Comparison of ENCODE assay signal across 13 cellular contexts in the genomic region with DNA sequence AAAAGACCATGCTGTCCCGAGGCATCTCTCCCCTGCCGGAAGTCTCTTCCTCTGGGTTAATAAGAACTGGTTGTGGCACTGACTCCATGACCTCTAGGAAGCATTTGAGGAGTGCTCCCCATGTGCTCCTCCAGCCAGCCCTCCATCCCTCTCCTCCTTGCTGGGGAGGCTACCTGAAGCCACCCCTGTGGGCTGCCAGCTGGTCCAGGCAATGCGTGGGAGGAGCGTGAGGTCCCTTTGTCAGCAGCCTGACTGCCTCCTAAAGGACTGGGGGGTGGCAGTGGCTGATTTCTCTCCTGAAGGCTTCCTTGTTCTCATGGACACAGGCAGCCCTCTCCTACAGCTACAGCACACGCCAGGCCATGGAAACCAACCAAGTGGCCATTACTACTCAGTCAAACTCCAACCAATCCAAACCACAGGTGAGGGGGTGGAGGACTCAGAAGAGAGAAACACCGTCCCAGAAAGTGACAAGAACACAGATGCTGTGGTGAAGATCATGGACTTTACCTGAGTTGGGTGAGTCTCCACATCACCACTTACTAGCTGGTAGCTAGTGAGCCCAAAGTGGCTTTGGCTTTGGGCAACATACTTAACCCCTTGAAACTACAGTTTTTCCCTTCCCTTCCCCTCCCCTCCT. TPM values are rescaled to one million over a fixed set of nuclear protein-coding genes. Genes with fewer than 3 reads are reported as not detected.
DNase-seq lines count a peak whose midpoint lies in the region; ATAC-seq and TF ChIP-seq lines count a peak whose summit lies in the region.
"Had no signal": no experiment of that assay in that cellular context is flagged by ENCODE, and none has a peak within 500 bp of the region (broad histone marks: within the 10 kb centered on the region; RNA-seq: fewer than 3 reads in every experiment).

No MANE protein-coding gene starts in this region.

- H3K27ac ChIP-seq in mammary epithelial cell (ENCODE audit: insufficient read depth, low read depth, low read length), result no peak overlapping the region
- H3K27ac ChIP-seq: left lung had no signal

- intact Hi-C loops in activated CD4-positive, alpha-beta T cell treated with anti-CD3 and anti-CD28 coated beads for 36 hours (cut with DNase I, micrococcal nuclease), result no loop called here
- intact Hi-C loops in mammary epithelial cell (cut with micrococcal nuclease), result no loop called here

- H3K4me3 ChIP-seq in Loucy (ENCODE audit: low read length, poor library complexity, severe bottlenecking) (no peak overlapping the region), mammary epithelial cell (replicated peaks in 1 of 3; ENCODE audit: insufficient read depth in 1 of 3, low read depth in 2 of 3, low read length in 3 of 3) (no peak overlapping the region)
- H3K4me3 ChIP-seq: left lung, thyroid gland had no signal

- dilution Hi-C loops in mammary epithelial cell (cut with HindIII; ENCODE audit: low sequenced_read_pairs), result loop anchor here (25.0 kb wide), 1 partner anchor 519 kb away; no protein-coding TSS in a partner anchor

- H4K20me1 ChIP-seq in Loucy (ENCODE audit: insufficient read depth, low read length, poor library complexity, severe bottlenecking), result no peaks in the 10 kb centered on the region
- H4K20me1 ChIP-seq in mammary epithelial cell (ENCODE audit: insufficient read depth, low read length), result no peaks in the 10 kb centered on the region

- H3K4me2 ChIP-seq in Loucy (ENCODE audit: low read depth, low read length, poor library complexity, severe bottlenecking), result no peak overlapping the region
- no peak overlapping the region for H3K4me2 ChIP-seq in mammary epithelial cell (ENCODE audit: insufficient read depth, low read depth, low read length)

- H3K27me3 Mint-ChIP-seq in activated CD4-positive, alpha-beta T cell treated with anti-CD3 and anti-CD28 coated beads for 36 hours, result no peaks in the 10 kb centered on the region

- POLR2A ChIA-PET in activated CD4-positive, alpha-beta T cell treated with anti-CD3 and anti-CD28 coated beads for 36 hours (lab: Charles Lee), result no interaction called here

- H3K9me3 ChIP-seq in Loucy (ENCODE audit: insufficient read depth, low read depth, low read length) (no peaks in the 10 kb centered on the region), mammary epithelial cell (replicated peaks; ENCODE audit: insufficient read depth, low read length) (no peaks in the 10 kb centered on the region)
- H3K9me3 ChIP-seq: left lung, thyroid gland had no signal

- TF ChIP-seq CTCF in Loucy (conservative IDR thresholded peaks at IDR 0.05; ENCODE audit: low read length) (no peak), mammary epithelial cell (conservative IDR thresholded peaks at IDR 0.05 in 1 of 2, IDR thresholded peaks at IDR 0.05 in 1 of 2; ENCODE audit: extremely low read depth in 1 of 2, insufficient read depth in 1 of 2, low read depth in 1 of 2, low read length in 2 of 2) (no peak)

- ATAC-seq in activated CD4-positive, alpha-beta T cell treated with anti-CD3 and anti-CD28 coated beads for 36 hours, result peak; percentile 71
- ATAC-seq in stimulated activated naive CD8-positive, alpha-beta T cell treated with anti-CD3 and anti-CD28 coated beads, Interleukin-15, Interleukin-2, amounts not matched to agents 100 U/mL and 50 U/mL, for 24 hours, result peak; percentile 20

- H3K4me1 Mint-ChIP-seq in activated CD4-positive, alpha-beta T cell treated with anti-CD3 and anti-CD28 coated beads for 36 hours, result no peaks in the 10 kb centered on the region

- BruUV-seq in mammary epithelial cell (replicated peaks; lab: Mats Ljungman, UMichigan), result no TSS peak

- no peaks in the 10 kb centered on the region for H3K36me3 Mint-ChIP-seq in activated CD4-positive, alpha-beta T cell treated with anti-CD3 and anti-CD28 coated beads for 36 hours (ENCODE audit: low read depth)

- H3K4me3 Mint-ChIP-seq in activated CD4-positive, alpha-beta T cell treated with anti-CD3 and anti-CD28 coated beads for 36 hours, result no peak overlapping the region

- WGBS in mammary epithelial cell (ENCODE audit: low coverage, missing lambda C conversion rate), result 80% methylated on average over 6 of the region's 6 CpGs

- H3F3A ChIP-seq in Loucy (ENCODE audit: low read depth), result no peaks in the 10 kb centered on the region

- no peaks in the 10 kb centered on the region for H3K36me3 ChIP-seq in Loucy (ENCODE audit: insufficient read depth, low read length)
- H3K36me3 ChIP-seq in mammary epithelial cell (ENCODE audit: insufficient read depth, low read length), result no peaks in the 10 kb centered on the region
- H3K36me3 ChIP-seq: left lung, thyroid gland had no signal

- H3K27me3 ChIP-seq in Loucy (ENCODE audit: insufficient read depth, low read length, poor library complexity, severe bottlenecking), result no peaks in the 10 kb centered on the region
- no peaks in the 10 kb centered on the region for H3K27me3 ChIP-seq in mammary epithelial cell (ENCODE audit: insufficient read depth, low read length)
- H3K27me3 ChIP-seq: left lung, thyroid gland had no signal

- in situ Hi-C loops in mammary epithelial cell (cut with MboI; ENCODE audit: low sequenced_read_pairs in 2 of 2), result loop anchor here (25.0 kb wide), 2 partner anchors 294 to 519 kb away; no protein-coding TSS in a partner anchor

- H3K4me1 ChIP-seq in Loucy (ENCODE audit: insufficient read depth, low read length, poor library complexity, severe bottlenecking) (no peaks in the 10 kb centered on the region), mammary epithelial cell (ENCODE audit: insufficient read depth, low read length) (peaks cover 10% of the 10 kb centered on the region)
- H3K4me1 ChIP-seq: left lung had no signal

- H3K9me3 Mint-ChIP-seq in activated CD4-positive, alpha-beta T cell treated with anti-CD3 and anti-CD28 coated beads for 36 hours (ENCODE audit: low read depth), result no peaks in the 10 kb centered on the region

- CTCF ChIA-PET in activated CD4-positive, alpha-beta T cell treated with anti-CD3 and anti-CD28 coated beads for 36 hours (lab: Charles Lee), result interaction anchor here (0.8 to 9.4 kb wide), 3 partner anchors 10 to 200 kb away, joined by 3 to 74 read pairs (median 19); no protein-coding TSS in a partner anchor
- CTCF ChIA-PET in mammary epithelial cell (lab: Charles Lee; ENCODE audit: low non-redundant PET), result no interaction called here

- peak overlapping the region; percentile 25; the same call in 1 of the 2 replicates for H2AFZ ChIP-seq in Loucy (ENCODE audit: low read length)
- H2AFZ ChIP-seq in mammary epithelial cell (ENCODE audit: low read depth, low read length), result no peak overlapping the region

- DNase-seq in activated CD4-positive, alpha-beta T cell treated with anti-CD3 and anti-CD28 coated beads for 36 hours, result peak; percentile 18
- DNase-seq in activated CD4-positive, alpha-beta T cell treated with anti-CD3 and anti-CD28 coated beads for 48 hours, result no peak
- DNase-seq in mammary epithelial cell (peak; percentile 14), activated gamma-delta T cell treated with Interleukin-2 at 50 U/mL for 16 hours (no peak), AG08395 (ENCODE audit: low spot score) (no peak), foreskin melanocyte (no peak)
- no peak for DNase-seq in stimulated activated naive CD8-positive, alpha-beta T cell treated with anti-CD3 and anti-CD28 coated beads, Interleukin-15, Interleukin-2, amounts not matched to agents 100 U/mL and 50 U/mL, for 24 hours
- DNase-seq: activated T-cell treated with anti-CD3 and anti-CD28 coated beads for 4 hours; central memory CD4-positive, alpha-beta T cell; left lung; SW 1271 had no signal

- H3K27ac Mint-ChIP-seq in activated CD4-positive, alpha-beta T cell treated with anti-CD3 and anti-CD28 coated beads for 36 hours, result no peak overlapping the region

- no peaks in the 10 kb centered on the region for H3K79me2 ChIP-seq in Loucy (ENCODE audit: insufficient read depth, low read length)
- no peaks in the 10 kb centered on the region for H3K79me2 ChIP-seq in mammary epithelial cell (ENCODE audit: insufficient read depth, low read length)

- no peak overlapping the region for H3K9ac ChIP-seq in Loucy (ENCODE audit: low read depth, low read length, poor library complexity, severe bottlenecking)
- no peak overlapping the region for H3K9ac ChIP-seq in mammary epithelial cell (ENCODE audit: insufficient read depth, low read length)

- no peaks in the 10 kb centered on the region for H3K9me2 ChIP-seq in Loucy (replicated peaks; ENCODE audit: low read depth, low read length)

RNA-seq across cellular contexts. Expression of a gene that starts 35.2 kb away (rescaled TPM):
- total RNA-seq in activated CD4-positive, alpha-beta T cell treated with anti-CD3 and anti-CD28 coated beads for 36 hours, result 10 to 100 TPM; 30.8 to 34.1 TPM
- total RNA-seq in mammary epithelial cell, result 10 to 100 TPM; 35.5 to 46.2 TPM
- polyA plus RNA-seq in mammary epithelial cell, result 37.5 TPM
- 8.3 TPM for polyA minus RNA-seq in mammary epithelial cell

RNA-seq across cellular contexts. Expression of a gene that starts 53.3 kb away (rescaled TPM):
- total RNA-seq in activated CD4-positive, alpha-beta T cell treated with anti-CD3 and anti-CD28 coated beads for 36 hours, result 10 to 100 TPM in 1 of 2 experiments, 1 to 10 TPM in 1; 9.2 to 13.8 TPM
- 10 to 100 TPM; 10.2 to 10.7 TPM for total RNA-seq in mammary epithelial cell
- 9.8 TPM for polyA plus RNA-seq in mammary epithelial cell
- 8.5 TPM for polyA minus RNA-seq in mammary epithelial cell

Comparison
In these comparisons a context has a peak if more than half of its experiments do, and no peak if none do; other contexts are left out.
1. DNase-seq: peak in activated CD4-positive, alpha-beta T cell treated with anti-CD3 and anti-CD28 coated beads for 36 hours (single experiment) and mammary epithelial cell (single experiment); none in activated CD4-positive, alpha-beta T cell treated with anti-CD3 and anti-CD28 coated beads for 48 hours (single experiment), stimulated activated naive CD8-positive, alpha-beta T cell treated with anti-CD3 and anti-CD28 coated beads, Interleukin-15, Interleukin-2, amounts not matched to agents 100 U/mL and 50 U/mL, for 24 hours (single experiment), activated gamma-delta T cell treated with Interleukin-2 at 50 U/mL for 16 hours (single experiment), AG08395 (single experiment) and foreskin melanocyte (single experiment).